In genomic region chr1:213852107-213852506, GRCh38 we compare ENCODE assay signal across 20 cellular contexts.
DNase-seq lines count a peak whose midpoint lies in the region; ATAC-seq and TF ChIP-seq lines count a peak whose summit lies in the region.
"Had no signal": no experiment of that assay in that cellular context is flagged by ENCODE, and none has a peak within 500 bp of the region (broad histone marks: within the 10 kb centered on the region; RNA-seq: fewer than 3 reads in every experiment).

No MANE protein-coding gene starts in this region.

- intact Hi-C loops in upper lobe of right lung (cut with DNase I) = no loop called here

- POLR2A ChIA-PET in activated CD4-positive, alpha-beta T cell treated with anti-CD3 and anti-CD28 coated beads, Interleukin-2, amount 10 ng/mL, durations not matched to agents 7 days and 5 days (lab: Charles Lee) = no interaction called here

- no peaks in the 10 kb centered on the region for H3K9me3 ChIP-seq in upper lobe of right lung
- H3K9me3 ChIP-seq: BE2C had no signal

- no peaks in the 10 kb centered on the region for H3K36me3 ChIP-seq in upper lobe of right lung
- H3K36me3 ChIP-seq: BE2C had no signal

- H3K4me1 Mint-ChIP-seq in activated CD4-positive, alpha-beta T cell treated with anti-CD3 and anti-CD28 coated beads, Interleukin-2, amount 10 ng/mL, durations not matched to agents 7 days and 5 days = peaks cover 9% of the 10 kb centered on the region
- no peaks in the 10 kb centered on the region for H3K4me1 Mint-ChIP-seq in stimulated activated naive CD8-positive, alpha-beta T cell treated with anti-CD3 and anti-CD28 coated beads, Interleukin-15, amount 100 ng/mL, for 72 hours
- H3K4me1 Mint-ChIP-seq: CD8-positive, alpha-beta memory T cell; GM23338 had no signal

- no peak overlapping the region for H3K27ac ChIP-seq in upper lobe of right lung
- H3K27ac ChIP-seq: HL-60, PC-9, RWPE1 had no signal

- H3K4me3 ChIP-seq in upper lobe of right lung = no peak overlapping the region
- H3K4me3 ChIP-seq: GM23338, PC-9 had no signal

- ATAC-seq in stimulated activated naive CD8-positive, alpha-beta T cell treated with anti-CD3 and anti-CD28 coated beads, Interleukin-15, amount 100 ng/mL, for 72 hours = peak; percentile 56
- ATAC-seq in stimulated activated naive CD8-positive, alpha-beta T cell treated with anti-CD3 and anti-CD28 coated beads, Interleukin-15, Interleukin-2, amounts not matched to agents 100 U/mL and 50 U/mL, for 24 hours = no peak
- ATAC-seq in activated naive CD4-positive, alpha-beta T cell treated with anti-CD3 and anti-CD28 coated beads, Interleukin-2, amount 50 U/mL, for 72 hours = peak; percentile 50 to 56
- ATAC-seq in upper lobe of right lung = no peak
- ATAC-seq: GM23338 had no signal

- peaks cover 2% of the 10 kb centered on the region for H3K27me3 Mint-ChIP-seq in activated CD4-positive, alpha-beta T cell treated with anti-CD3 and anti-CD28 coated beads, Interleukin-2, amount 10 ng/mL, durations not matched to agents 7 days and 5 days
- H3K27me3 Mint-ChIP-seq in stimulated activated naive CD8-positive, alpha-beta T cell treated with anti-CD3 and anti-CD28 coated beads, Interleukin-15, amount 100 ng/mL, for 72 hours = no peaks in the 10 kb centered on the region
- H3K27me3 Mint-ChIP-seq: CD8-positive, alpha-beta memory T cell had no signal

- H3K36me3 Mint-ChIP-seq in activated CD4-positive, alpha-beta T cell treated with anti-CD3 and anti-CD28 coated beads, Interleukin-2, amount 10 ng/mL, durations not matched to agents 7 days and 5 days (ENCODE audit: low read depth) = no peaks in the 10 kb centered on the region
- H3K36me3 Mint-ChIP-seq in activated naive CD4-positive, alpha-beta T cell treated with anti-CD3 and anti-CD28 coated beads, Interleukin-2, amount 50 U/mL, for 72 hours = no peaks in the 10 kb centered on the region
- H3K36me3 Mint-ChIP-seq: CD8-positive, alpha-beta memory T cell had no signal

- DNase-seq in activated CD4-positive, alpha-beta T cell treated with anti-CD3 and anti-CD28 coated beads, Interleukin-2, amount 10 ng/mL, durations not matched to agents 7 days and 5 days = peak; percentile 49
- no peak for DNase-seq in activated CD4-positive, alpha-beta T cell treated with anti-CD3 and anti-CD28 coated beads, Interleukin-2, amount 50 U/mL, for 48 hours
- DNase-seq in stimulated activated naive CD8-positive, alpha-beta T cell treated with anti-CD3 and anti-CD28 coated beads, Interleukin-15, amount 100 ng/mL, for 72 hours = no peak
- DNase-seq in stimulated activated naive CD8-positive, alpha-beta T cell treated with anti-CD3 and anti-CD28 coated beads, Interleukin-15, Interleukin-2, amounts not matched to agents 100 U/mL and 50 U/mL, for 24 hours = no peak
- DNase-seq in activated naive CD4-positive, alpha-beta T cell treated with anti-CD3 and anti-CD28 coated beads, Interleukin-2, amount 50 U/mL, for 72 hours (ENCODE audit: low spot score in 2 of 2) = no peak
- no peak for DNase-seq in upper lobe of right lung
- DNase-seq in COLO668 (lab: John Stamatoyannopoulos, UW; ENCODE audit: unreplicated experiment) = no peak
- DNase-seq in NCI-H345 treated with DMSO at 0.1 percent for 48 hours (lab: John Stamatoyannopoulos, UW; ENCODE audit: unreplicated experiment) = no peak
- DNase-seq: BE2C, HCEC 1CT, Karpas-422, NCI-H1417 treated with DMSO at 0.1 percent for 48 hours, NCI-H187 treated with DMSO at 0.1 percent for 48 hours, NCI-H2227 treated with DMSO at 0.1 percent for 48 hours, NCI-H524 treated with DMSO at 0.1 percent for 48 hours, PC-9 had no signal

- no peaks in the 10 kb centered on the region for H3K4me1 ChIP-seq in upper lobe of right lung

- CTCF ChIA-PET in activated CD4-positive, alpha-beta T cell treated with anti-CD3 and anti-CD28 coated beads, Interleukin-2, amount 10 ng/mL, durations not matched to agents 7 days and 5 days (lab: Charles Lee) = no interaction called here

- H3K27ac Mint-ChIP-seq in activated CD4-positive, alpha-beta T cell treated with anti-CD3 and anti-CD28 coated beads, Interleukin-2, amount 10 ng/mL, durations not matched to agents 7 days and 5 days = no peak overlapping the region
- no peak overlapping the region for H3K27ac Mint-ChIP-seq in stimulated activated naive CD8-positive, alpha-beta T cell treated with anti-CD3 and anti-CD28 coated beads, Interleukin-15, amount 100 ng/mL, for 72 hours
- no peak overlapping the region for H3K27ac Mint-ChIP-seq in activated naive CD4-positive, alpha-beta T cell treated with anti-CD3 and anti-CD28 coated beads, Interleukin-2, amount 50 U/mL, for 72 hours
- H3K27ac Mint-ChIP-seq: CD8-positive, alpha-beta memory T cell; GM23338 had no signal

- H3K9me3 Mint-ChIP-seq in activated CD4-positive, alpha-beta T cell treated with anti-CD3 and anti-CD28 coated beads, Interleukin-2, amount 10 ng/mL, durations not matched to agents 7 days and 5 days = no peaks in the 10 kb centered on the region
- no peaks in the 10 kb centered on the region for H3K9me3 Mint-ChIP-seq in stimulated activated naive CD8-positive, alpha-beta T cell treated with anti-CD3 and anti-CD28 coated beads, Interleukin-15, amount 100 ng/mL, for 72 hours
- H3K9me3 Mint-ChIP-seq in activated naive CD4-positive, alpha-beta T cell treated with anti-CD3 and anti-CD28 coated beads, Interleukin-2, amount 50 U/mL, for 72 hours = no peaks in the 10 kb centered on the region
- H3K9me3 Mint-ChIP-seq: GM23338 had no signal

- TF ChIP-seq CTCF in upper lobe of right lung (IDR thresholded peaks at IDR 0.05) = no peak

- no peaks in the 10 kb centered on the region for H3K27me3 ChIP-seq in upper lobe of right lung
- H3K27me3 ChIP-seq: BE2C had no signal

- no peak overlapping the region for H3K4me3 Mint-ChIP-seq in activated CD4-positive, alpha-beta T cell treated with anti-CD3 and anti-CD28 coated beads, Interleukin-2, amount 10 ng/mL, durations not matched to agents 7 days and 5 days
- no peak overlapping the region for H3K4me3 Mint-ChIP-seq in stimulated activated naive CD8-positive, alpha-beta T cell treated with anti-CD3 and anti-CD28 coated beads, Interleukin-15, amount 100 ng/mL, for 72 hours
- H3K4me3 Mint-ChIP-seq: CD8-positive, alpha-beta memory T cell; GM23338 had no signal

Comparison
In these comparisons a context has a peak if more than half of its experiments do, and no peak if none do; other contexts are left out.
1. ATAC-seq: peak in stimulated activated naive CD8-positive, alpha-beta T cell treated with anti-CD3 and anti-CD28 coated beads, Interleukin-15, amount 100 ng/mL, for 72 hours (single experiment) and activated naive CD4-positive, alpha-beta T cell treated with anti-CD3 and anti-CD28 coated beads, Interleukin-2, amount 50 U/mL, for 72 hours (2 of 2); none in stimulated activated naive CD8-positive, alpha-beta T cell treated with anti-CD3 and anti-CD28 coated beads, Interleukin-15, Interleukin-2, amounts not matched to agents 100 U/mL and 50 U/mL, for 24 hours (single experiment) and upper lobe of right lung (single experiment).